8 cellular contexts compared by ENCODE assay signal in genomic region chr19:6412111-6412999, GRCh38. TPM values are rescaled to one million over a fixed set of nuclear protein-coding genes. Genes with fewer than 3 reads are reported as not detected.
DNase-seq lines count a peak whose midpoint lies in the region; ATAC-seq and TF ChIP-seq lines count a peak whose summit lies in the region.
"Had no signal": no experiment of that assay in that cellular context is flagged by ENCODE, and none has a peak within 500 bp of the region (broad histone marks: within the 10 kb centered on the region; RNA-seq: fewer than 3 reads in every experiment).

No MANE protein-coding gene starts in this region.

- H3K4me3 ChIP-seq in MM.1S (ENCODE audit: low read length): no peak overlapping the region
- H3K4me3 ChIP-seq: skin epidermis had no signal

- peaks cover 4% of the 10 kb centered on the region; the same call in 1 of the 2 replicates for H4K20me1 ChIP-seq in MM.1S (ENCODE audit: insufficient read depth, low read length)

- H3F3A ChIP-seq in MM.1S (ENCODE audit: insufficient read depth, low read length): peaks cover 13% of the 10 kb centered on the region; the same call in 1 of the 2 replicates

- no peaks in the 10 kb centered on the region for H3K27me3 ChIP-seq in MM.1S (replicated peaks; ENCODE audit: insufficient read depth, low read length)

- DNase-seq in MM.1S (peak; percentile 45), left cardiac atrium (no peak), inferior parietal cortex (ENCODE audit: extremely low spot score) (no peak), GOT3 (lab: John Stamatoyannopoulos, UW) (no peak)
- DNase-seq in activated T-cell treated with anti-CD3 and anti-CD28 coated beads, Interleukin-2, amount 50 U/mL, for 48 hours: peak; percentile 73 to 79
- DNase-seq in stimulated activated CD4-positive, alpha-beta T cell treated with anti-CD3 and anti-CD28 coated beads, Interleukin-1b, Interleukin-23, amount 100 ng/mL, for 4 hours (ENCODE audit: low read depth in 2 of 2): peak; percentile 32 to 39

- peak; percentile 17 to 21 for ATAC-seq in left cardiac atrium

- H3K9ac ChIP-seq in MM.1S (ENCODE audit: low read length): no peak overlapping the region

- no peak overlapping the region for H3K27ac ChIP-seq in MM.1S (ENCODE audit: low read length)
- H3K27ac ChIP-seq: skin epidermis had no signal

- intact Hi-C loops in left cardiac atrium (cut with DNase I): no loop called here

- no peaks in the 10 kb centered on the region for H3K9me2 ChIP-seq in MM.1S (replicated peaks; ENCODE audit: insufficient read depth, low read length)

- H2AFZ ChIP-seq in MM.1S (ENCODE audit: low read length): no peak overlapping the region

- H3K9me3 ChIP-seq in MM.1S (replicated peaks; ENCODE audit: insufficient read depth, low read length): no peaks in the 10 kb centered on the region

- H3K4me1 ChIP-seq in MM.1S (ENCODE audit: low read length): no peaks in the 10 kb centered on the region

- no peak overlapping the region for H3K4me2 ChIP-seq in MM.1S (ENCODE audit: low read depth, low read length)

- TF ChIP-seq CTCF in MM.1S (IDR thresholded peaks at IDR 0.05; ENCODE audit: low read length): peak; percentile 65

- TF ChIP-seq POLR2A in GM10847 (IDR thresholded peaks at IDR 0.05; ENCODE audit: extremely low read depth, insufficient read length): peak; percentile 1

- peaks cover 17% of the 10 kb centered on the region for H3K36me3 ChIP-seq in MM.1S (replicated peaks; ENCODE audit: insufficient read depth, low read length)

- peaks cover 3% of the 10 kb centered on the region; the same call in 1 of the 2 replicates for H3K79me2 ChIP-seq in MM.1S (ENCODE audit: low read length)

RNA-seq across cellular contexts. Expression of gene KHSRP, which starts 12.3 kb away (rescaled TPM):
- total RNA-seq in left cardiac atrium: 100 to 1,000 TPM in 1 of 2 donors, 10 to 100 TPM in 1; 99.3 to 135 TPM

RNA-seq across cellular contexts. Expression of gene GTF2F1, which starts 19.4 kb away (rescaled TPM):
- 10 to 100 TPM; 29.6 to 33.0 TPM for total RNA-seq in left cardiac atrium

RNA-seq across cellular contexts. Expression of gene SLC25A41, which starts 21.2 kb away (rescaled TPM):
- under 1 TPM; 0.18 TPM for total RNA-seq in left cardiac atrium

RNA-seq across cellular contexts. Expression of gene PSPN, which starts 36.6 kb away (rescaled TPM):
- total RNA-seq in left cardiac atrium: 1 to 10 TPM in 1 of 2 donors, under 1 TPM in 1; 0.92 to 1.1 TPM

RNA-seq across cellular contexts. Expression of gene ALKBH7, which starts 39.8 kb away (rescaled TPM):
- 100 to 1,000 TPM in 1 of 2 donors, 10 to 100 TPM in 1; 93.7 to 107 TPM for total RNA-seq in left cardiac atrium

Comparison
In these comparisons a context has a peak if more than half of its experiments do, and no peak if none do; other contexts are left out.
1. DNase-seq: peak in MM.1S (single experiment), activated T-cell treated with anti-CD3 and anti-CD28 coated beads, Interleukin-2, amount 50 U/mL, for 48 hours (2 of 2) and stimulated activated CD4-positive, alpha-beta T cell treated with anti-CD3 and anti-CD28 coated beads, Interleukin-1b, Interleukin-23, amount 100 ng/mL, for 4 hours (2 of 2); none in left cardiac atrium (single experiment), inferior parietal cortex (single experiment) and GOT3 (single experiment).